9 cellular contexts compared by ENCODE assay signal in genomic region chr2:216491757-216492635, GRCh38. TPM values are rescaled to one million over a fixed set of nuclear protein-coding genes. Genes with fewer than 3 reads are reported as not detected.
DNase-seq lines count a peak whose midpoint lies in the region; ATAC-seq, FAIRE-seq and TF ChIP-seq lines count a peak whose summit lies in the region.
"Had no signal": no experiment of that assay in that cellular context is flagged by ENCODE, and none has a peak within 500 bp of the region (broad histone marks: within the 10 kb centered on the region; RNA-seq: fewer than 3 reads in every experiment).

No MANE protein-coding gene starts in this region.

- DNase-seq in GM18507 (ENCODE audit: extremely low spot score, insufficient read length, low read depth) (no peak), Karpas-422 (peak; percentile 97), lower lobe of right lung (no peak), cerebellum (ENCODE audit: low spot score) (no peak), WERI-Rb-1 (no peak), NCI-H2081 (lab: John Stamatoyannopoulos, UW) (no peak)
- DNase-seq: cerebellar nuclear complex had no signal

- H3K9me3 ChIP-seq in Karpas-422 (ENCODE audit: low read length) (no peaks in the 10 kb centered on the region), lower lobe of right lung (no peaks in the 10 kb centered on the region), WERI-Rb-1 (ENCODE audit: severe bottlenecking) (no peaks in the 10 kb centered on the region)

- H2AFZ ChIP-seq in Karpas-422 (ENCODE audit: low read length), result no peak overlapping the region

- ATAC-seq in GM21825 (IDR thresholded peaks at IDR 0.05; ENCODE audit: unreplicated experiment) (peak; percentile 75), lower lobe of right lung (peak; percentile 58 to 70), HG02970 (IDR thresholded peaks at IDR 0.05; ENCODE audit: low FRiP score, unreplicated experiment) (no peak)

- H3K9me2 ChIP-seq in Karpas-422 (replicated peaks; ENCODE audit: insufficient read depth, low read length), result no peaks in the 10 kb centered on the region

- peaks cover 61% of the 10 kb centered on the region for H3K4me1 ChIP-seq in Karpas-422 (ENCODE audit: low read length)
- peaks cover 12% of the 10 kb centered on the region for H3K4me1 ChIP-seq in lower lobe of right lung

- H3K27me3 ChIP-seq in Karpas-422 (ENCODE audit: low read length) (no peaks in the 10 kb centered on the region), lower lobe of right lung (ENCODE audit: low read depth) (no peaks in the 10 kb centered on the region), WERI-Rb-1 (ENCODE audit: insufficient read depth, low read depth, severe bottlenecking) (no peaks in the 10 kb centered on the region)

- H3K36me3 ChIP-seq in Karpas-422 (ENCODE audit: insufficient read depth, low read length) (no peaks in the 10 kb centered on the region), lower lobe of right lung (no peaks in the 10 kb centered on the region), WERI-Rb-1 (no peaks in the 10 kb centered on the region)

- peak; percentile 83 for FAIRE-seq in GM18507 (lab: Jason Lieb, UNC)

- TF ChIP-seq CTCF in lower lobe of right lung (IDR thresholded peaks at IDR 0.05), result no peak
- no peak for TF ChIP-seq CTCF in WERI-Rb-1 (IDR thresholded peaks at IDR 0.05; ENCODE audit: low read depth, low read length)

- H3K4me3 ChIP-seq in Karpas-422 (ENCODE audit: low read length), result peak overlapping the region; percentile 58
- H3K4me3 ChIP-seq in lower lobe of right lung, result no peak overlapping the region
- no peak overlapping the region for H3K4me3 ChIP-seq in WERI-Rb-1 (ENCODE audit: low read depth, low read length)

- peaks cover 12% of the 10 kb centered on the region for H3K79me2 ChIP-seq in Karpas-422 (ENCODE audit: low read length)

- no peaks in the 10 kb centered on the region for H4K20me1 ChIP-seq in Karpas-422 (ENCODE audit: insufficient read depth, low read depth, low read length)

- peak overlapping the region; percentile 77 for H3K4me2 ChIP-seq in Karpas-422 (ENCODE audit: low read depth, low read length, poor library complexity, severe bottlenecking)

- H3K27ac ChIP-seq in Karpas-422 (ENCODE audit: low read length), result peak overlapping the region; percentile 99
- H3K27ac ChIP-seq in lower lobe of right lung, result no peak overlapping the region
- no peak overlapping the region for H3K27ac ChIP-seq in WERI-Rb-1

- intact Hi-C loops in lower lobe of right lung (cut with DNase I), result no loop called here

- H3K9ac ChIP-seq in Karpas-422 (ENCODE audit: low read length), result peak overlapping the region; percentile 72

RNA-seq across cellular contexts. Expression of gene RPL37A, which starts 6.6 kb away (rescaled TPM):
- 5,590 and 7,287 TPM in 2 replicates for total RNA-seq in Karpas-422 (2014; rRNA removed; shearing (Covaris generic); ENCODE audit: low replicate concordance)
- total RNA-seq in lower lobe of right lung (1,974 TPM), cerebellum (1,512 TPM)
